Comparison of ENCODE assay signal across 9 cellular contexts in the genomic region with DNA sequence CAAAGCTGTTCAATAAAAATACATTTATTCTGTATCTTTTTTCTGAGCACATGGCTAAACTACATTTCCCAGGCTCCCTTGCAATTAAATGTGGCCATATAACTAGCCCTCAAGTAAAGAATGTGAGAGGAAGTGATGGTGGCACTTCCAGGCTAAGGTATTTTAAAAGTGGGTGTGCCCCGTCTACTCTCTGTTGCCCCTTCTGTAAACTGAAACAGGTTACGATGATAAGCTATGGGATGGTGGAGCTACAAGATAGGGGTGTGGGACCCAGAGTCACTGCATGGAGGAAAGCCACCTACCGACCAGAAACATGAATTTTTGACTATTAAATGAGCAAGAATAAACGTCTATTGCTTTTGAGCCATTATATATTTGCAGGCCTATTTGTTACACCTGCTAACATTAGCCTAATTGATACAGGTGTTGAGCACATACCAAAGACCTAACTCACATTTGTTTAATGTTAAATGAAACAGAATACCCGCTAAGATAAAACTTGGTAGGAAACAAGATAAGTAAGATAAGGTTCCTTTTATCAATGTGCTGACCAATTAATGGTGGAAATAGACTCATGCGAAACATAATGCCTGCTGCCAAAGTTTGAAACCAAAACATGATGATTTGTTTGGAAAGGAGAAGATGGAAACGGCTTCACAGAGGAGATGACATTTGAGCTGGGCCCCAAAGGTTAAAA. TPM values are rescaled to one million over a fixed set of nuclear protein-coding genes. Genes with fewer than 3 reads are reported as not detected.
DNase-seq lines count a peak whose midpoint lies in the region; ATAC-seq and TF ChIP-seq lines count a peak whose summit lies in the region.
"Had no signal": no experiment of that assay in that cellular context is flagged by ENCODE, and none has a peak within 500 bp of the region (broad histone marks: within the 10 kb centered on the region; RNA-seq: fewer than 3 reads in every experiment).

No MANE protein-coding gene starts in this region.

- H3K36me3 Mint-ChIP-seq in activated T-cell treated with anti-CD3 and anti-CD28 coated beads, Interleukin-2, amount 50 U/mL, for 72 hours (ENCODE audit: insufficient read depth in 2 of 2): peaks cover 18 to 38% of the 10 kb centered on the region in 2 donors
- H3K36me3 Mint-ChIP-seq in endothelial cell (ENCODE audit: low read depth, unreplicated experiment): peaks cover 7% of the 10 kb centered on the region

- ATAC-seq in activated T-cell treated with anti-CD3 and anti-CD28 coated beads, Interleukin-2, amount 50 U/mL, for 72 hours (replicated peaks in 1 of 2): no peak
- ATAC-seq in stimulated activated naive CD8-positive, alpha-beta T cell treated with anti-CD3 and anti-CD28 coated beads, Interleukin-15, amount 100 ng/mL, for 72 hours: no peak
- no peak for ATAC-seq in HG03039 (IDR thresholded peaks at IDR 0.05; ENCODE audit: unreplicated experiment)

- peak overlapping the region; percentile 93 for H3K27ac Mint-ChIP-seq in activated T-cell treated with anti-CD3 and anti-CD28 coated beads, Interleukin-2, amount 50 U/mL, for 72 hours
- peak overlapping the region; percentile 51 for H3K27ac Mint-ChIP-seq in endothelial cell (ENCODE audit: unreplicated experiment)
- peak overlapping the region in 1 of 2 donors; percentile 92 for H3K27ac Mint-ChIP-seq in stimulated activated naive CD8-positive, alpha-beta T cell treated with anti-CD3 and anti-CD28 coated beads, Interleukin-15, amount 100 ng/mL, for 72 hours

- peak overlapping the region; percentile 82 to 99 for H3K4me3 Mint-ChIP-seq in activated T-cell treated with anti-CD3 and anti-CD28 coated beads, Interleukin-2, amount 50 U/mL, for 72 hours
- H3K4me3 Mint-ChIP-seq in endothelial cell (ENCODE audit: unreplicated experiment): peak overlapping the region; percentile 98
- H3K4me3 Mint-ChIP-seq in stimulated activated naive CD8-positive, alpha-beta T cell treated with anti-CD3 and anti-CD28 coated beads, Interleukin-15, amount 100 ng/mL, for 72 hours: peak overlapping the region; percentile 85 to 99

- TF ChIP-seq CTCF in endothelial cell (IDR thresholded peaks at IDR 0.05; ENCODE audit: unreplicated experiment): no peak

- H3K4me1 Mint-ChIP-seq in activated T-cell treated with anti-CD3 and anti-CD28 coated beads, Interleukin-2, amount 50 U/mL, for 72 hours (ENCODE audit: low read depth): peaks cover 69% of the 10 kb centered on the region
- peaks cover 63% of the 10 kb centered on the region for H3K4me1 Mint-ChIP-seq in endothelial cell (ENCODE audit: unreplicated experiment)
- peaks cover 62% of the 10 kb centered on the region for H3K4me1 Mint-ChIP-seq in stimulated activated naive CD8-positive, alpha-beta T cell treated with anti-CD3 and anti-CD28 coated beads, Interleukin-15, amount 100 ng/mL, for 72 hours

- no peaks in the 10 kb centered on the region for H3K9me3 Mint-ChIP-seq in activated T-cell treated with anti-CD3 and anti-CD28 coated beads, Interleukin-2, amount 50 U/mL, for 72 hours
- H3K9me3 Mint-ChIP-seq in endothelial cell (ENCODE audit: unreplicated experiment): no peaks in the 10 kb centered on the region
- H3K9me3 Mint-ChIP-seq in stimulated activated naive CD8-positive, alpha-beta T cell treated with anti-CD3 and anti-CD28 coated beads, Interleukin-15, amount 100 ng/mL, for 72 hours: no peaks in the 10 kb centered on the region

- no peaks in the 10 kb centered on the region for H3K27me3 Mint-ChIP-seq in activated T-cell treated with anti-CD3 and anti-CD28 coated beads, Interleukin-2, amount 50 U/mL, for 72 hours (ENCODE audit: low read depth)
- peaks cover 24% of the 10 kb centered on the region for H3K27me3 Mint-ChIP-seq in endothelial cell (ENCODE audit: unreplicated experiment)
- H3K27me3 Mint-ChIP-seq in stimulated activated naive CD8-positive, alpha-beta T cell treated with anti-CD3 and anti-CD28 coated beads, Interleukin-15, amount 100 ng/mL, for 72 hours: no peaks in the 10 kb centered on the region

- no peak for DNase-seq in activated T-cell treated with anti-CD3 and anti-CD28 coated beads, Interleukin-2, amount 50 U/mL, for 72 hours
- no peak for DNase-seq in activated T-cell treated with anti-CD3 and anti-CD28 coated beads, Interleukin-2, amount 50 U/mL, for 1 hour
- DNase-seq in SW480 (ENCODE audit: low spot score) (peak; percentile 23), endothelial cell (ENCODE audit: low spot score) (no peak), NCI-H2107 treated with DMSO at 0.1 percent for 48 hours (lab: John Stamatoyannopoulos, UW; ENCODE audit: unreplicated experiment) (no peak), mesenteric fat pad (ENCODE audit: low spot score) (no peak)
- DNase-seq in stimulated activated naive CD8-positive, alpha-beta T cell treated with anti-CD3 and anti-CD28 coated beads, Interleukin-15, amount 100 ng/mL, for 72 hours: no peak
- DNase-seq: NCI-H1092 treated with DMSO at 0.1 percent for 48 hours had no signal

RNA-seq across cellular contexts. Expression of gene FYN, which starts 3.0 kb away (rescaled TPM):
- 100 to 1,000 TPM; 504 to 505 TPM for total RNA-seq in activated T-cell treated with anti-CD3 and anti-CD28 coated beads, Interleukin-2, amount 50 U/mL, for 72 hours
- total RNA-seq in endothelial cell (ENCODE audit: unreplicated experiment): 474 TPM
- total RNA-seq in mesenteric fat pad: 183 TPM
